In the genomic region with DNA sequence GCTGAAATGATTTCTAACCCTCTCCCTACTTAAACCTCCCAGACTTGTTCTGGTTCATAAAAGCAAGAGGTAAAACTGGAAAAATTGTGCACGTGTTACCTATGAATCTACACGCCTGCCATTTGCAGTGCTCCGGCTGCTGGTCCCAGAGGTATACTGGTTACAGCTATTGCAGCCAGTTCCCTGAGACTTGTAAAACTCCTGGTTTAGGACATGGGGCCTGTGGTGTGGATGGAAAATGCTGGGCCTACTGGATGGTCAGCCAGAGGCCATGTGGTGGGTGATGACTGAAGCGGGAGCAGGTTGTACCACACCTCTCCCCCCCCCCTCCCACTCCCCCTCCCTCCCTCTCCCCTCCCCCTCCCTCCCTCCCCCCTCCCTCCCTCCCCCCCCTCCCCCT, we compare ENCODE assay signal across 2 cellular contexts.
TF ChIP-seq lines count a peak whose summit lies in the region.

No MANE protein-coding gene starts in this region.

TF ChIP-seq in IMR-90, 13 proteins besides CTCF, POLR2A, EP300 and RAD21:
- TF ChIP-seq, protein P1, sequence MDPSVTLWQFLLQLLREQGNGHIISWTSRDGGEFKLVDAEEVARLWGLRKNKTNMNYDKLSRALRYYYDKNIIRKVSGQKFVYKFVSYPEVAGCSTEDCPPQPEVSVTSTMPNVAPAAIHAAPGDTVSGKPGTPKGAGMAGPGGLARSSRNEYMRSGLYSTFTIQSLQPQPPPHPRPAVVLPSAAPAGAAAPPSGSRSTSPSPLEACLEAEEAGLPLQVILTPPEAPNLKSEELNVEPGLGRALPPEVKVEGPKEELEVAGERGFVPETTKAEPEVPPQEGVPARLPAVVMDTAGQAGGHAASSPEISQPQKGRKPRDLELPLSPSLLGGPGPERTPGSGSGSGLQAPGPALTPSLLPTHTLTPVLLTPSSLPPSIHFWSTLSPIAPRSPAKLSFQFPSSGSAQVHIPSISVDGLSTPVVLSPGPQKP (IDR thresholded peaks at IDR 0.05; ENCODE audit: borderline replicate concordance, low read depth, low read length), result no peak
- no peak for TF ChIP-seq MXI1 (IDR thresholded peaks at IDR 0.05; ENCODE audit: borderline replicate concordance, low read depth, low read length)
- TF ChIP-seq USF2 (IDR thresholded peaks at IDR 0.05; ENCODE audit: low read depth, low read length), result no peak
- no peak for TF ChIP-seq RCOR1 (IDR thresholded peaks at IDR 0.05; ENCODE audit: insufficient replicate concordance, low read length)

TF ChIP-seq in GM12878, 131 proteins besides CTCF, POLR2A, EP300 and RAD21:
- no peak for TF ChIP-seq CBX5 (IDR thresholded peaks at IDR 0.05; ENCODE audit: low read depth)
- no peak for TF ChIP-seq ZNF217 (IDR thresholded peaks at IDR 0.05)
- TF ChIP-seq, protein P1 (IDR thresholded peaks at IDR 0.05; ENCODE audit: low read depth, low read length), result no peak
- TF ChIP-seq EED (IDR thresholded peaks at IDR 0.05; ENCODE audit: low read depth), result no peak
- no peak for TF ChIP-seq NFIC (IDR thresholded peaks at IDR 0.05; ENCODE audit: low read depth, low read length)
- TF ChIP-seq SUPT20H (IDR thresholded peaks at IDR 0.05; ENCODE audit: borderline replicate concordance, control insufficient read depth, low read depth, low read length), result no peak
- no peak for TF ChIP-seq HDAC2 (IDR thresholded peaks at IDR 0.05)
- no peak for TF ChIP-seq ZBED1 (IDR thresholded peaks at IDR 0.05; ENCODE audit: borderline replicate concordance)
- no peak for TF ChIP-seq YY1 (IDR thresholded peaks at IDR 0.05; ENCODE audit: low read depth, low read length)
- no peak for TF ChIP-seq FOS (IDR thresholded peaks at IDR 0.05; ENCODE audit: borderline replicate concordance, extremely low read depth, insufficient read length)
- TF ChIP-seq NR2C1 (IDR thresholded peaks at IDR 0.05), result no peak
- TF ChIP-seq IKZF2 (IDR thresholded peaks at IDR 0.05), result no peak
- TF ChIP-seq KLF5 (IDR thresholded peaks at IDR 0.05; ENCODE audit: partially characterized antibody), result no peak
- TF ChIP-seq FOXK2 (IDR thresholded peaks at IDR 0.05), result no peak
- no peak for TF ChIP-seq MYC (IDR thresholded peaks at IDR 0.05; ENCODE audit: insufficient read depth, insufficient read length, insufficient replicate concordance, low read length, severe bottlenecking)
- no peak for TF ChIP-seq NFYA (IDR thresholded peaks at IDR 0.05; ENCODE audit: borderline replicate concordance, low read depth, low read length)
- no peak for TF ChIP-seq RB1 (IDR thresholded peaks at IDR 0.05; ENCODE audit: borderline replicate concordance)
- no peak for TF ChIP-seq PRDM15 (CRISPR knock-in tag; IDR thresholded peaks at IDR 0.05)
- no peak for TF ChIP-seq SIX5 (IDR thresholded peaks at IDR 0.05; ENCODE audit: low read depth, low read length, severe bottlenecking)
